Comparison of ENCODE assay signal across 18 cellular contexts in genomic region chr3:72964633-72965032, GRCh38. TPM values are rescaled to one million over a fixed set of nuclear protein-coding genes. Genes with fewer than 3 reads are reported as not detected.
A peak's percentile ranks its signal among the peaks of the same experiment; 100 is the strongest.
DNase-seq lines count a peak whose midpoint lies in the region; ATAC-seq and TF ChIP-seq lines count a peak whose summit lies in the region.
"Had no signal": no experiment of that assay in that cellular context is flagged by ENCODE, and none has a peak within 500 bp of the region (broad histone marks: within the 10 kb centered on the region; RNA-seq: fewer than 3 reads in every experiment).

No MANE protein-coding gene starts in this region.

- H3K36me3 Mint-ChIP-seq in T-helper 2 cell treated with Interferon-gamma antibody and Interleukin-4, amounts not matched to agents 5 μg/mL and 100 μg/mL, for 36 hours (ENCODE audit: low read depth), result no peaks in the 10 kb centered on the region
- no peaks in the 10 kb centered on the region for H3K36me3 Mint-ChIP-seq in HFFc6 (ENCODE audit: low read depth)

- TF ChIP-seq CTCF in HFFc6 (IDR thresholded peaks at IDR 0.05), result no peak

- no peak overlapping the region for H3K4me3 Mint-ChIP-seq in T-helper 2 cell treated with Interferon-gamma antibody and Interleukin-4, amounts not matched to agents 5 μg/mL and 100 μg/mL, for 36 hours
- no peak overlapping the region for H3K4me3 Mint-ChIP-seq in HFFc6

- H3K4me1 Mint-ChIP-seq in T-helper 2 cell treated with Interferon-gamma antibody and Interleukin-4, amounts not matched to agents 5 μg/mL and 100 μg/mL, for 36 hours (ENCODE audit: low read depth), result peaks cover 32% of the 10 kb centered on the region
- peaks cover 11% of the 10 kb centered on the region; the same call in 1 of the 2 replicates for H3K4me1 Mint-ChIP-seq in HFFc6 (ENCODE audit: low read depth)

- no peaks in the 10 kb centered on the region for H3K9me3 Mint-ChIP-seq in T-helper 2 cell treated with Interferon-gamma antibody and Interleukin-4, amounts not matched to agents 5 μg/mL and 100 μg/mL, for 36 hours
- no peaks in the 10 kb centered on the region for H3K9me3 Mint-ChIP-seq in HFFc6

- no peak for DNase-seq in T-helper 2 cell treated with Interferon-gamma antibody and Interleukin-4, amounts not matched to agents 5 μg/mL and 100 μg/mL, for 36 hours (ENCODE audit: low spot score)
- DNase-seq in T-helper 2 cell, result no peak
- peak; percentile 76 for DNase-seq in NCI-H748 (lab: John Stamatoyannopoulos, UW; ENCODE audit: unreplicated experiment)
- peak; percentile 27 for DNase-seq in renal cortical epithelial cell (ENCODE audit: low read depth)
- no peak for DNase-seq in NCI-H146 treated with DMSO at 0.1 percent for 48 hours (lab: John Stamatoyannopoulos, UW; ENCODE audit: unreplicated experiment)
- no peak for DNase-seq in SKM-1 (lab: John Stamatoyannopoulos, UW; ENCODE audit: unreplicated experiment)
- DNase-seq in HFFc6, result no peak
- DNase-seq: DND-41, GM23248, MG63, NCI-H1930, NCI-H226, NCI-H774, Right ventricle myocardium superior, SK-N-SH had no signal

- peak; percentile 51 for ATAC-seq in GM18868 (IDR thresholded peaks at IDR 0.05; ENCODE audit: unreplicated experiment)
- ATAC-seq: HCT116, Panc1 had no signal

- H3K27ac Mint-ChIP-seq in T-helper 2 cell treated with Interferon-gamma antibody and Interleukin-4, amounts not matched to agents 5 μg/mL and 100 μg/mL, for 36 hours, result peak overlapping the region; percentile 21
- H3K27ac Mint-ChIP-seq in HFFc6, result no peak overlapping the region

- H3K27me3 Mint-ChIP-seq in T-helper 2 cell treated with Interferon-gamma antibody and Interleukin-4, amounts not matched to agents 5 μg/mL and 100 μg/mL, for 36 hours (ENCODE audit: low read depth), result no peaks in the 10 kb centered on the region
- peaks cover 5% of the 10 kb centered on the region for H3K27me3 Mint-ChIP-seq in HFFc6 (ENCODE audit: insufficient read depth)

RNA-seq across cellular contexts. Expression of gene PPP4R2, which starts 32.0 kb away (rescaled TPM):
- total RNA-seq in renal cortical epithelial cell, result 99.5 and 116 TPM in 2 replicates
- 10 to 100 TPM; 72.4 to 84.3 (median 79.4) TPM for total RNA-seq in HFFc6 (2021; fragmentation: NEBNext Ultra II Directional; extraction: Animal tissue kit (Norgen Biotek cat#: 25700))

Comparison
In these comparisons a context has a peak if more than half of its experiments do, and no peak if none do; other contexts are left out.
1. DNase-seq: peak in NCI-H748 (single experiment) and renal cortical epithelial cell (single experiment); none in T-helper 2 cell treated with Interferon-gamma antibody and Interleukin-4, amounts not matched to agents 5 μg/mL and 100 μg/mL, for 36 hours (single experiment), T-helper 2 cell (0 of 5), NCI-H146 treated with DMSO at 0.1 percent for 48 hours (single experiment), SKM-1 (single experiment) and HFFc6 (single experiment).